ENCODE assay signal across 2 cellular contexts in genomic region chr2:56382466-56382865, GRCh38.
TF ChIP-seq lines count a peak whose summit lies in the region.

No MANE protein-coding gene starts in this region.

TF ChIP-seq in HepG2, 621 proteins besides CTCF, POLR2A, EP300 and RAD21 (continued from another document):
- TF ChIP-seq ZFY (CRISPR knock-in tag; IDR thresholded peaks at IDR 0.05) = no peak
- no peak for TF ChIP-seq ATM (IDR thresholded peaks at IDR 0.05; ENCODE audit: borderline replicate concordance)
- no peak for TF ChIP-seq ZNF33B (CRISPR knock-in tag; IDR thresholded peaks at IDR 0.05)
- no peak for TF ChIP-seq PTBP1 (IDR thresholded peaks at IDR 0.05; ENCODE audit: low read depth, low read length, poor library complexity, severe bottlenecking)
- TF ChIP-seq ZKSCAN8 (CRISPR knock-in tag; IDR thresholded peaks at IDR 0.05; ENCODE audit: borderline replicate concordance) = no peak
- no peak for TF ChIP-seq ZBTB44 (CRISPR knock-in tag; IDR thresholded peaks at IDR 0.05)
- TF ChIP-seq SRSF4 (IDR thresholded peaks at IDR 0.05; ENCODE audit: low read depth, low read length, poor library complexity, severe bottlenecking) = no peak

TF ChIP-seq in GM23338, 12 proteins besides CTCF, POLR2A, EP300 and RAD21 (continued from another document):
- TF ChIP-seq ZNF462 (CRISPR knock-in tag; IDR thresholded peaks at IDR 0.05) (no peak), EZH2 (IDR thresholded peaks at IDR 0.05; ENCODE audit: low read depth, unreplicated experiment) (no peak), NANOG (IDR thresholded peaks at IDR 0.05; ENCODE audit: borderline replicate concordance) (no peak), ZNF114 (CRISPR knock-in tag; IDR thresholded peaks at IDR 0.05) (no peak), JUNB (IDR thresholded peaks at IDR 0.05; ENCODE audit: unreplicated experiment) (no peak), CREB1 (CRISPR knock-in tag; IDR thresholded peaks at IDR 0.05; ENCODE audit: low read depth) (no peak), ETS1 (IDR thresholded peaks at IDR 0.05) (no peak), STAT1 (IDR thresholded peaks at IDR 0.05; ENCODE audit: unreplicated experiment) (no peak)
